ENCODE assay signal across 8 cellular contexts in genomic region chr10:25015927-25016348, GRCh38. TPM values are rescaled to one million over a fixed set of nuclear protein-coding genes. Genes with fewer than 3 reads are reported as not detected.
DNase-seq lines count a peak whose midpoint lies in the region; ATAC-seq, FAIRE-seq and TF ChIP-seq lines count a peak whose summit lies in the region.

A gene with protein sequence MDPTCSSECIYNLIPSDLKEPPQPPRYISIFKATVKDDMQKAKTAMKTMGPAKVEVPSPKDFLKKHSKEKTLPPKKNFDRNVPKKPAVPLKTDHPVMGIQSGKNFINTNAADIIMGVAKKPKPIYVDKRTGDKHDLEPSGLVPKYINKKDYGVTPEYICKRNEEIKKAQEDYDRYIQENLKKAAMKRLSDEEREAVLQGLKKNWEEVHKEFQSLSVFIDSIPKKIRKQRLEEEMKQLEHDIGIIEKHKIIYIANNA (minus strand): TSS chr10:25016158. CDS start chr10:25015936, 222 bp downstream.

- no peaks in the 10 kb centered on the region for H3K9me2 ChIP-seq in hepatocyte (replicated peaks; ENCODE audit: insufficient read depth)

- H4K20me1 ChIP-seq in astrocyte (ENCODE audit: insufficient read depth, low read length): no peaks in the 10 kb centered on the region
- no peaks in the 10 kb centered on the region for H4K20me1 ChIP-seq in hepatocyte (ENCODE audit: insufficient read depth, poor library complexity, severe bottlenecking)

- peak; percentile 76 for ATAC-seq in HG03025 (IDR thresholded peaks at IDR 0.05; ENCODE audit: low FRiP score, unreplicated experiment)

- H3K4me3 ChIP-seq in astrocyte (ENCODE audit: insufficient read depth, low read depth, low read length) (peak within 1 kb of the TSS; percentile 72), hepatocyte (peak within 1 kb of the TSS; percentile 39), uterus (peak within 1 kb of the TSS; percentile 65 to 68)

- FAIRE-seq in GM18507 (lab: Jason Lieb, UNC): no peak
- no peak for FAIRE-seq in astrocyte (lab: Jason Lieb, UNC)

- no peaks in the 10 kb centered on the region for H3K4me1 Mint-ChIP-seq in astrocyte (ENCODE audit: low read depth, unreplicated experiment)

- H3K4me3 Mint-ChIP-seq in astrocyte (ENCODE audit: unreplicated experiment): peak within 1 kb of the TSS; percentile 91

- H3K36me3 Mint-ChIP-seq in astrocyte (ENCODE audit: low read depth, unreplicated experiment): no peaks in the 10 kb centered on the region

- no peaks in the 10 kb centered on the region for H3K9me3 ChIP-seq in astrocyte (ENCODE audit: insufficient read depth, low read depth, low read length)
- H3K9me3 ChIP-seq in hepatocyte (ENCODE audit: low read depth): no peaks in the 10 kb centered on the region
- H3K9me3 ChIP-seq in uterus: no peaks in the 10 kb centered on the region

- H3K27me3 Mint-ChIP-seq in astrocyte (ENCODE audit: low read depth, unreplicated experiment): no peaks in the 10 kb centered on the region

- TF ChIP-seq POLR2A in uterus (IDR thresholded peaks at IDR 0.05): no peak

- H2AFZ ChIP-seq in astrocyte (ENCODE audit: low read depth, low read length) (peak within 1 kb of the TSS; percentile 92), hepatocyte (peak within 1 kb of the TSS; percentile 87)

- H3K9me3 Mint-ChIP-seq in astrocyte (ENCODE audit: unreplicated experiment): no peaks in the 10 kb centered on the region

- intact Hi-C loops in uterus (cut with DNase I; ENCODE audit: low total_unique reads): no loop called here

- H3K79me2 ChIP-seq in astrocyte (ENCODE audit: insufficient read depth, low read length): peaks cover 9% of the 10 kb centered on the region
- peaks cover 15% of the 10 kb centered on the region for H3K79me2 ChIP-seq in hepatocyte

- TF ChIP-seq CTCF in astrocyte (IDR thresholded peaks at IDR 0.05; ENCODE audit: insufficient read depth, low read depth, low read length) (no peak), hepatocyte (IDR thresholded peaks at IDR 0.05; ENCODE audit: poor library complexity) (no peak), uterus (IDR thresholded peaks at IDR 0.05) (no peak)

- H3K27ac Mint-ChIP-seq in astrocyte (ENCODE audit: unreplicated experiment): peak within 1 kb of the TSS; percentile 87

- peak within 1 kb of the TSS; percentile 91 for H3K4me2 ChIP-seq in astrocyte (ENCODE audit: low read length)
- H3K4me2 ChIP-seq in hepatocyte: peak within 1 kb of the TSS; percentile 80

- no peaks in the 10 kb centered on the region for H3K27me3 ChIP-seq in astrocyte (ENCODE audit: insufficient read depth, low read length)
- H3K27me3 ChIP-seq in hepatocyte: no peaks in the 10 kb centered on the region
- H3K27me3 ChIP-seq in uterus: no peaks in the 10 kb centered on the region

- WGBS in hepatocyte (ENCODE audit: low lambda C conversion rate, missing lambda C conversion rate): 2% methylated on average over 15 of the region's 15 CpGs

- peak; percentile 60 for DNase-seq in GM18507 (ENCODE audit: extremely low spot score, insufficient read length, low read depth)
- DNase-seq in NCI-H2029 (lab: John Stamatoyannopoulos, UW): peak; percentile 74
- DNase-seq in T-helper 9 cell: peak; percentile 97
- peak; percentile 91 for DNase-seq in astrocyte (ENCODE audit: low read depth)
- DNase-seq in hepatocyte (ENCODE audit: low spot score): peak; percentile 94
- DNase-seq in putamen (ENCODE audit: low spot score): peak; percentile 94
- DNase-seq in uterus: peak; percentile 88 to 91

- H3K27ac ChIP-seq in astrocyte (ENCODE audit: low read depth, low read length) (peak within 1 kb of the TSS; percentile 89), hepatocyte (peak within 1 kb of the TSS; percentile 96), uterus (peak within 1 kb of the TSS; percentile 91 to 94)

- no peaks in the 10 kb centered on the region for H3K36me3 ChIP-seq in astrocyte (ENCODE audit: insufficient read depth, low read length)
- H3K36me3 ChIP-seq in hepatocyte (replicated peaks; ENCODE audit: insufficient read depth, low read depth): no peaks in the 10 kb centered on the region
- H3K36me3 ChIP-seq in uterus: no peaks in the 10 kb centered on the region

- peak within 1 kb of the TSS; percentile 86 for H3K9ac ChIP-seq in astrocyte (ENCODE audit: low read length)

- H3K4me1 ChIP-seq in astrocyte (ENCODE audit: insufficient read depth, low read length) (peaks cover 4% of the 10 kb centered on the region), hepatocyte (ENCODE audit: insufficient read depth) (peaks cover 6% of the 10 kb centered on the region), uterus (no peaks in the 10 kb centered on the region)

RNA-seq across cellular contexts. Expression of the gene that starts here (rescaled TPM):
- total RNA-seq in astrocyte (0.22 and 0.34 TPM in 2 replicates), hepatocyte (1.4 and 3.1 TPM in 2 replicates), uterus (1 to 10 TPM in 2 of 4 donors, under 1 TPM in 1, not detected in 1; 0.73 to 10.0 (median 2.3) TPM)
- polyA plus RNA-seq in hepatocyte: 0.12 and 1.6 TPM in 2 replicates

Comparison
In these comparisons a context has a peak if more than half of its experiments do, and no peak if none do; other contexts are left out.
1. Peak in every context shown above with its lines: DNase-seq, ATAC-seq, H3K4me3 ChIP-seq and H3K27ac ChIP-seq.
2. Peak in DNase-seq, H3K4me3 ChIP-seq, H3K27ac ChIP-seq, H3K9ac ChIP-seq and H3K4me2 ChIP-seq in astrocyte; RNA of the gene not detected or under 1 TPM.